ENCODE assay signal across 8 cellular contexts in the genomic region with DNA sequence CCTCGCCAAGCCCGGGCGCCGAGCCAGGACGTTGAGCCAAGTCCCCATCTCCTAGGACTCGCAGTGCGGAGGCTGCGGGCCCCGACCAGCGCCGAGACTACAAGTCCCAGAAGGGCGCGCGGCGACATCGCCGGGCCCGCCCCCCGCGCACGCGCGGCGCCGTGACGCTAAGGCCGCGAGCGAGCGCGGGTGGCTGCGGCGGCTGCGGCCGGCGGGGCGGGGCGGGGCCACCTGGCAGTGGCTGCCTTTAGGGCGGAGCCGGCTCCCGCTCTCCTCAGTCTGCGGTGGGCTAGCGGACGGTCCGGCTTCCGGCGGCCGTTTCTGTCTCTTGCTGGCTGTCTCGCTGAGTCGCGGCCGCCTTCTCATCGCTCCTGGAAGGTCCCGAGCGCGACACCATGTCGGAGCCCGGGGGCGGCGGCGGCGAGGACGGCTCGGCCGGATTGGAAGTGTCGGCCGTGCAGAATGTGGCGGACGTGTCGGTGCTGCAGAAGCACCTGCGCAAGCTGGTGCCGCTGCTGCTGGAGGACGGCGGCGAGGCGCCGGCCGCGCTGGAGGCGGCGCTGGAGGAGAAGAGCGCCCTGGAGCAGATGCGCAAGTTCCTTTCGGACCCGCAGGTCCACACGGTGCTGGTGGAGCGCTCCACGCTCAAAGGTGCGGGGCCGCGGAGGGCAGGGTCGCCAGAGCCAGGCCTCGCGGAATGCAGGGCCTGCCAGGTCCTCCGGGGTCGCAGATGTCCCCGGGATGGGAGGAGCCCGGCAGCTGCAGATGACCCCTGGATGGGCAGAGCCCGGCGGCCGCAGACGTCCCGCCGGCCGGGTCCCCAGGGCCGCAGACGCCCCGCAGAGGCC. TPM values are rescaled to one million over a fixed set of nuclear protein-coding genes. Genes with fewer than 3 reads are reported as not detected.
DNase-seq lines count a peak whose midpoint lies in the region; ATAC-seq and TF ChIP-seq lines count a peak whose summit lies in the region.

DYNC1H1 (plus strand) TSS at position 277 of the 848 bp plus-strand sequence; CDS start at position 396, 119 bp downstream.

- H3F3A ChIP-seq in GM23338 (replicated peaks; ENCODE audit: low read depth): 0 out of 2 replicates have a peak, but pooled peaks cover 5% of the 10 kb centered on the region

- peak within 1 kb of the TSS; percentile 81 for H3K27ac Mint-ChIP-seq in GM23338

- H3K4me1 Mint-ChIP-seq in GM23338: peaks cover 24% of the 10 kb centered on the region; the same call in 2 of the 3 replicates

- TF ChIP-seq POLR2A in esophagus squamous epithelium (IDR thresholded peaks at IDR 0.05): peak in 3 of 4 donors; percentile 95 to 98 (median 98)

- H3K27ac ChIP-seq in GM23338 (ENCODE audit: low read depth): peak within 1 kb of the TSS; percentile 83; the same call in 1 of the 2 replicates
- peak within 1 kb of the TSS; percentile 95 to 97 (median 96) for H3K27ac ChIP-seq in esophagus squamous epithelium

- no peaks in the 10 kb centered on the region for H3K36me3 ChIP-seq in GM23338 (ENCODE audit: insufficient read depth)
- H3K36me3 ChIP-seq in esophagus squamous epithelium: peaks cover 0 to 4% (median 0%) of the 10 kb centered on the region in 3 donors

- H3K79me2 ChIP-seq in GM23338 (replicated peaks; ENCODE audit: insufficient read depth): peaks cover 45% of the 10 kb centered on the region

- H3K9me3 ChIP-seq in esophagus squamous epithelium: no peaks in the 10 kb centered on the region

- peaks cover 10% of the 10 kb centered on the region for H3K36me3 Mint-ChIP-seq in GM23338 (ENCODE audit: low read depth)

- H3K4me2 ChIP-seq in GM23338: peak within 1 kb of the TSS; percentile 99

- ATAC-seq in GM23338: peak; percentile 76

- peaks cover 11% of the 10 kb centered on the region for H4K20me1 ChIP-seq in GM23338 (replicated peaks; ENCODE audit: insufficient read depth)

- peak; percentile 97 for DNase-seq in DMS79 treated with DMSO at 0.1 percent for 48 hours (lab: John Stamatoyannopoulos, UW)
- peak; percentile 95 for DNase-seq in GM23338 (ENCODE audit: low spot score)
- DNase-seq in LNCaP clone FGC (ENCODE audit: low read depth): peak; percentile 55
- DNase-seq in RPMI7951 (ENCODE audit: low read depth): peak; percentile 88
- peak; percentile 85 for DNase-seq in activated T-helper 1 cell treated with Interleukin-2 at 50 U/mL for 16 hours (ENCODE audit: low read depth)
- peak; percentile 66 for DNase-seq in esophagus squamous epithelium (lab: John Stamatoyannopoulos, UW)
- DNase-seq in myocyte (ENCODE audit: low read depth): peak; percentile 91
- DNase-seq in stimulated activated CD8-positive, alpha-beta memory T cell treated with anti-CD3 and anti-CD28 coated beads, Interleukin-7, amount 100 ng/mL, for 24 hours (ENCODE audit: low read depth): peak; percentile 63

- H3K4me3 ChIP-seq in GM23338: peak within 1 kb of the TSS; percentile 97
- H3K4me3 ChIP-seq in LNCaP clone FGC (ENCODE audit: low read depth, low read length): peak within 1 kb of the TSS; percentile 93
- peak within 1 kb of the TSS; percentile 77 to 100 (median 96) for H3K4me3 ChIP-seq in esophagus squamous epithelium

- TF ChIP-seq CTCF in GM23338 (conservative IDR thresholded peaks at IDR 0.05; ENCODE audit: low read depth in 2 of 2) (no peak), LNCaP clone FGC (IDR thresholded peaks at IDR 0.05; ENCODE audit: control insufficient read depth, extremely low read depth, insufficient read depth) (no peak), esophagus squamous epithelium (IDR thresholded peaks at IDR 0.05) (no peak)

- peaks cover 23% of the 10 kb centered on the region for H3K27me3 Mint-ChIP-seq in GM23338 (ENCODE audit: insufficient read depth, low read depth, poor library complexity)

- peak within 1 kb of the TSS; percentile 99 for H2AFZ ChIP-seq in GM23338

- H3K27me3 ChIP-seq in GM23338 (ENCODE audit: insufficient read depth) (peaks cover 25% of the 10 kb centered on the region; the same call in 1 of the 2 replicates), esophagus squamous epithelium (no peaks in the 10 kb centered on the region)

- H3K9me2 ChIP-seq in GM23338 (ENCODE audit: insufficient read depth): no peaks in the 10 kb centered on the region

- WGBS in esophagus squamous epithelium, 2 donors: no CpG with 5 or more reads among the region's 108 CpGs

- H3K4me1 ChIP-seq in GM23338 (ENCODE audit: insufficient read depth) (peaks cover 12% of the 10 kb centered on the region), esophagus squamous epithelium (peaks cover 8 to 67% (median 33%) of the 10 kb centered on the region in 3 donors)

- peak within 1 kb of the TSS; percentile 91 for H3K4me3 Mint-ChIP-seq in GM23338

- no peaks in the 10 kb centered on the region for H3K9me3 Mint-ChIP-seq in GM23338

- intact Hi-C loops in esophagus squamous epithelium (cut with DNase I): loop anchor here (5.0 kb wide), 1 partner anchor 133 kb away; no protein-coding TSS in a partner anchor

TF ChIP-seq in GM23338, 12 proteins besides CTCF, POLR2A, EP300 and RAD21:
- TF ChIP-seq JUNB (IDR thresholded peaks at IDR 0.05; ENCODE audit: unreplicated experiment): no peak
- TF ChIP-seq, protein P1, sequence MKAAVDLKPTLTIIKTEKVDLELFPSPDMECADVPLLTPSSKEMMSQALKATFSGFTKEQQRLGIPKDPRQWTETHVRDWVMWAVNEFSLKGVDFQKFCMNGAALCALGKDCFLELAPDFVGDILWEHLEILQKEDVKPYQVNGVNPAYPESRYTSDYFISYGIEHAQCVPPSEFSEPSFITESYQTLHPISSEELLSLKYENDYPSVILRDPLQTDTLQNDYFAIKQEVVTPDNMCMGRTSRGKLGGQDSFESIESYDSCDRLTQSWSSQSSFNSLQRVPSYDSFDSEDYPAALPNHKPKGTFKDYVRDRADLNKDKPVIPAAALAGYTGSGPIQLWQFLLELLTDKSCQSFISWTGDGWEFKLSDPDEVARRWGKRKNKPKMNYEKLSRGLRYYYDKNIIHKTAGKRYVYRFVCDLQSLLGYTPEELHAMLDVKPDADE (IDR thresholded peaks at IDR 0.05): peak; percentile 43
- no peak for TF ChIP-seq STAT1 (IDR thresholded peaks at IDR 0.05; ENCODE audit: unreplicated experiment)
- TF ChIP-seq CREB1 (CRISPR knock-in tag; IDR thresholded peaks at IDR 0.05; ENCODE audit: low read depth): peak; percentile 74
- TF ChIP-seq POLR2AphosphoS5 (IDR thresholded peaks at IDR 0.05; ENCODE audit: low read depth): peak; percentile 96
TF ChIP-seq in GM23338: peak in this region for 3.

RNA-seq across cellular contexts. Expression of gene DYNC1H1, which starts in this region (rescaled TPM):
- total RNA-seq in GM23338 (2014; rRNA removed; shearing (Covaris generic)): 604 and 635 TPM in 2 replicates
- 179 and 181 TPM in 2 replicates for polyA plus RNA-seq in GM23338 (2016; fragmentation: Nextera tagmentation; extraction: Ambion mirVana)
- total RNA-seq in RPMI7951 (2014; rRNA removed; shearing (Covaris generic)): 167 and 171 TPM in 2 replicates
- total RNA-seq in esophagus squamous epithelium (100 to 1,000 TPM; 261 to 376 (median 317) TPM), myocyte (521 and 604 TPM in 2 replicates)
- 481 TPM for polyA plus RNA-seq in myocyte (2012)

Comparison
In these comparisons a context has a peak if more than half of its experiments do, and no peak if none do; other contexts are left out.
1. Peak in every context shown above with its lines: DNase-seq, ATAC-seq, H3K4me3 ChIP-seq and H3K27ac ChIP-seq.